In the genomic region with DNA sequence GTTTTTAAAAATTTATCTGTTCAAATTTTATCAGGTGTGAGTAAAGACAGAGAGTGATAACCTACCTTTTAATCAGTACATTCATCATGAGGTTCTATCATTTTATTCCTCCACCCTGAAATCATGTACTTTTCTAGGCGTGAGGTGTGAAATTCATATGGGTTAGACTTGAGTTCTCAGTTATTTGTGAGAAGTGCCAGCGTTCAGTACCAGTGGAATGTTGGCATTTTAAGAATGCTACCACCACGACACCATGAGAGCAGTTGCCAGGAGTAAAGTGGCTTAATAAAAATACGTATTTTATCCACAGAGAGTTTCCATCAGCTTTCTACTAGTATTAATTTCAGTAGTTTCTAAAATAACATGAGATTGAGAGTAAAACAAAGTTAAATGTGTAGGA, we compare ENCODE assay signal across 30 cellular contexts.
DNase-seq lines count a peak whose midpoint lies in the region; ATAC-seq, FAIRE-seq and TF ChIP-seq lines count a peak whose summit lies in the region.
"Had no signal": no experiment of that assay in that cellular context is flagged by ENCODE, and none has a peak within 500 bp of the region (broad histone marks: within the 10 kb centered on the region; RNA-seq: fewer than 3 reads in every experiment).

No MANE protein-coding gene starts in this region.

- peak overlapping the region; percentile 94 for H3K27ac Mint-ChIP-seq in osteocyte (ENCODE audit: unreplicated experiment)
- H3K27ac Mint-ChIP-seq: activated CD8-positive, alpha-beta T cell treated with anti-CD3 and anti-CD28 coated beads for 36 hours; activated T-helper 1 cell treated with anti-CD3 and anti-CD28 coated beads, Interleukin-12 subunit alpha, Interleukin-12 subunit beta, Interleukin-2, Interleukin-4 antibody, amounts not matched to agents 30 ng/mL and 10 ng/mL and 1 ng/mL, durations not matched to agents 14 hours and 24 hours and 36 hours; CD8-positive, alpha-beta memory T cell had no signal

- peaks cover 36% of the 10 kb centered on the region for H3K4me1 Mint-ChIP-seq in osteocyte (ENCODE audit: unreplicated experiment)
- H3K4me1 Mint-ChIP-seq: CD8-positive, alpha-beta memory T cell; neural crest cell had no signal

- no peak for ATAC-seq in HG02623 (IDR thresholded peaks at IDR 0.05; ENCODE audit: unreplicated experiment)
- ATAC-seq: activated CD8-positive, alpha-beta T cell treated with anti-CD3 and anti-CD28 coated beads for 36 hours; Panc1; right cardiac atrium had no signal

- H3K4me3 Mint-ChIP-seq in osteocyte (ENCODE audit: unreplicated experiment): peak overlapping the region; percentile 16
- H3K4me3 Mint-ChIP-seq: activated CD8-positive, alpha-beta T cell treated with anti-CD3 and anti-CD28 coated beads for 36 hours; activated T-helper 1 cell treated with anti-CD3 and anti-CD28 coated beads, Interleukin-12 subunit alpha, Interleukin-12 subunit beta, Interleukin-2, Interleukin-4 antibody, amounts not matched to agents 30 ng/mL and 10 ng/mL and 1 ng/mL, durations not matched to agents 14 hours and 24 hours and 36 hours; CD8-positive, alpha-beta memory T cell; neural crest cell had no signal

- TF ChIP-seq CTCF in osteocyte (IDR thresholded peaks at IDR 0.05): no peak
- no peak for TF ChIP-seq CTCF in D721Med (IDR thresholded peaks at IDR 0.05; ENCODE audit: insufficient read depth, missing control alignments)

- H3K36me3 Mint-ChIP-seq in osteocyte (ENCODE audit: unreplicated experiment): peaks cover 3% of the 10 kb centered on the region
- H3K36me3 Mint-ChIP-seq: CD8-positive, alpha-beta memory T cell had no signal

- H3K9me3 Mint-ChIP-seq in osteocyte (ENCODE audit: unreplicated experiment): peaks cover 12% of the 10 kb centered on the region
- H3K9me3 Mint-ChIP-seq: activated T-helper 1 cell treated with anti-CD3 and anti-CD28 coated beads, Interleukin-12 subunit alpha, Interleukin-12 subunit beta, Interleukin-2, Interleukin-4 antibody, amounts not matched to agents 30 ng/mL and 10 ng/mL and 1 ng/mL, durations not matched to agents 14 hours and 24 hours and 36 hours had no signal

- H3K27me3 Mint-ChIP-seq in osteocyte (ENCODE audit: unreplicated experiment): no peaks in the 10 kb centered on the region
- H3K27me3 Mint-ChIP-seq: activated CD8-positive, alpha-beta T cell treated with anti-CD3 and anti-CD28 coated beads for 36 hours; CD8-positive, alpha-beta memory T cell had no signal

- FAIRE-seq in D721Med (lab: Jason Lieb, UNC): no peak
- FAIRE-seq: colon, endothelial cell of umbilical vein had no signal

- peak; percentile 18 for DNase-seq in EH (ENCODE audit: low read depth)
- DNase-seq in NCI-H460 (ENCODE audit: extremely low read depth, low read depth): peak; percentile 75
- DNase-seq in fibroblast of gingiva (ENCODE audit: low read depth): peak; percentile 51
- DNase-seq in osteocyte (ENCODE audit: extremely low spot score, unreplicated experiment): no peak
- no peak for DNase-seq in D721Med (ENCODE audit: insufficient read length, low spot score)
- no peak for DNase-seq in activated CD4-positive, CD25-positive, alpha-beta regulatory T cell (lab: John Stamatoyannopoulos, UW)
- no peak for DNase-seq in NOMO-1 treated with dmso at 0.1 percent for 144 hours (lab: John Stamatoyannopoulos, UW; ENCODE audit: unreplicated experiment)
- DNase-seq: ACHN; activated CD8-positive, alpha-beta memory T cell treated with anti-CD3 and anti-CD28 coated beads, Interleukin-2, amount 50 U/mL, for 48 hours; activated CD8-positive, alpha-beta T cell treated with anti-CD3 and anti-CD28 coated beads for 36 hours; activated naive CD4-positive, alpha-beta T cell treated with Interleukin-2 at 50 U/mL for 16 hours; CD8-positive, alpha-beta memory T cell; glutamatergic neuron; KBM-7; mammary epithelial cell; NCI-H1417 treated with DMSO at 0.1 percent for 48 hours; NCI-H2081; NCI-H526; posterior cingulate gyrus; right cardiac atrium; Right ventricle myocardium superior; stimulated activated CD4-positive, alpha-beta T cell treated with anti-CD3 and anti-CD28 coated beads, Interleukin-2, amount 100 ng/mL, for 48 hours; stomach; uterus had no signal

Comparison
In these comparisons a context has a peak if more than half of its experiments do, and no peak if none do; other contexts are left out.
1. DNase-seq: peak in EH (single experiment), NCI-H460 (single experiment) and fibroblast of gingiva (single experiment); none in osteocyte (single experiment), D721Med (single experiment), activated CD4-positive, CD25-positive, alpha-beta regulatory T cell (0 of 4) and NOMO-1 treated with dmso at 0.1 percent for 144 hours (single experiment).